In genomic region chr9:131892890-131893289, GRCh38 we compare ENCODE assay signal across 18 cellular contexts.
"Had no signal": no experiment of that assay in that cellular context is flagged by ENCODE, and none has a peak within 500 bp of the region (broad histone marks: within the 10 kb centered on the region; RNA-seq: fewer than 3 reads in every experiment).

No MANE protein-coding gene starts in this region.

- H3K9me3 ChIP-seq: neutrophil, spleen, testis, tibial nerve had no signal

- DNase-seq: effector CD4-positive, alpha-beta T cell; foreskin melanocyte; head of caudate nucleus; hippocampal formation; kidney glomerular epithelial cell; mesendoderm; naive B cell; spleen; stimulated activated CD4-positive, alpha-beta T cell treated with anti-CD3 and anti-CD28 coated beads, Interleukin-15, amount 100 ng/mL, for 24 hours; stimulated activated CD4-positive, alpha-beta T cell treated with anti-CD3 and anti-CD28 coated beads, Interleukin-1b, Interleukin-23, amount 100 ng/mL, for 48 hours; stimulated activated CD4-positive, alpha-beta T cell treated with anti-CD3 and anti-CD28 coated beads, Interleukin-4, amount 100 ng/mL, for 24 hours; testis had no signal

- H3K4me1 ChIP-seq: spleen had no signal

- FAIRE-seq: islet of Langerhans had no signal

- ATAC-seq: sciatic nerve; stimulated activated memory B cell treated with anti-CD40 and anti-IgM and Interleukin-4, amounts not matched to agents 10 μg/mL and 1 μg/mL and 100 μg/mL, for 72 hours had no signal

- H3K4me3 ChIP-seq: coronary artery, spleen, testis, tibial nerve had no signal

- H3K27ac ChIP-seq: coronary artery, neutrophil, spleen, testis, tibial nerve had no signal

- H3K27me3 ChIP-seq: neutrophil, spleen, testis, tibial nerve had no signal
